ENCODE assay signal across 23 cellular contexts in genomic region chr5:166433679-166434078, GRCh38.
"Had no signal": no experiment of that assay in that cellular context is flagged by ENCODE, and none has a peak within 500 bp of the region (broad histone marks: within the 10 kb centered on the region; RNA-seq: fewer than 3 reads in every experiment).

No MANE protein-coding gene starts in this region.

- H3K36me3 Mint-ChIP-seq: stimulated activated naive B cell treated with anti-CD40 and anti-IgM and Interleukin-4, amounts not matched to agents 10 μg/mL and 1 μg/mL and 100 μg/mL, for 72 hours had no signal

- H3K4me1 Mint-ChIP-seq: activated CD4-positive, alpha-beta memory T cell treated with anti-CD3 and anti-CD28 coated beads, Interleukin-2, amount 10 ng/mL, durations not matched to agents 7 days and 5 days; activated CD4-positive, alpha-beta T cell treated with anti-CD3 and anti-CD28 coated beads, Interleukin-2, amount 10 ng/mL, durations not matched to agents 24 days and 14 days; activated naive CD8-positive, alpha-beta T cell treated with anti-CD3 and anti-CD28 coated beads, Interleukin-2, amount 50 U/mL, for 24 hours; stimulated activated naive B cell treated with anti-CD40 and anti-IgM and Interleukin-4, amounts not matched to agents 10 μg/mL and 1 μg/mL and 100 μg/mL, for 72 hours; T-helper 17 cell had no signal

- H3K4me3 Mint-ChIP-seq: activated CD4-positive, alpha-beta memory T cell treated with anti-CD3 and anti-CD28 coated beads, Interleukin-2, amount 10 ng/mL, durations not matched to agents 7 days and 5 days; activated CD4-positive, alpha-beta T cell treated with anti-CD3 and anti-CD28 coated beads, Interleukin-2, amount 10 ng/mL, durations not matched to agents 24 days and 14 days; activated naive CD8-positive, alpha-beta T cell treated with anti-CD3 and anti-CD28 coated beads, Interleukin-2, amount 50 U/mL, for 24 hours; activated T-cell treated with anti-CD3 and anti-CD28 coated beads, Interleukin-2, amount 50 U/mL, for 72 hours; natural killer cell treated with Interleukin-12 subunit alpha and Interleukin-12 subunit beta and Interleukin-15 and Interleukin-18, amount 100 ng/mL, for 72 hours; stimulated activated naive B cell treated with anti-CD40 and anti-IgM and Interleukin-4, amounts not matched to agents 10 μg/mL and 1 μg/mL and 100 μg/mL, for 72 hours; T-helper 17 cell had no signal

- H3K27ac Mint-ChIP-seq: activated CD4-positive, alpha-beta memory T cell treated with anti-CD3 and anti-CD28 coated beads, Interleukin-2, amount 10 ng/mL, durations not matched to agents 7 days and 5 days; activated CD4-positive, alpha-beta T cell treated with anti-CD3 and anti-CD28 coated beads, Interleukin-2, amount 10 ng/mL, durations not matched to agents 24 days and 14 days; activated naive CD8-positive, alpha-beta T cell treated with anti-CD3 and anti-CD28 coated beads, Interleukin-2, amount 50 U/mL, for 24 hours; activated T-cell treated with anti-CD3 and anti-CD28 coated beads, Interleukin-2, amount 50 U/mL, for 72 hours; natural killer cell treated with Interleukin-12 subunit alpha and Interleukin-12 subunit beta and Interleukin-15 and Interleukin-18, amount 100 ng/mL, for 72 hours; stimulated activated naive B cell treated with anti-CD40 and anti-IgM and Interleukin-4, amounts not matched to agents 10 μg/mL and 1 μg/mL and 100 μg/mL, for 72 hours; T-helper 17 cell had no signal

- ATAC-seq: activated CD4-positive, CD25-positive, alpha-beta regulatory T cell treated with anti-CD3 and anti-CD28 coated beads, Interleukin-2, amount 50 U/mL, for 24 hours; activated naive CD8-positive, alpha-beta T cell treated with anti-CD3 and anti-CD28 coated beads, Interleukin-2, amount 50 U/mL, for 24 hours; activated T-cell treated with anti-CD3 and anti-CD28 coated beads, Interleukin-2, amount 50 U/mL, for 72 hours; natural killer cell treated with Interleukin-12 subunit alpha and Interleukin-12 subunit beta and Interleukin-15 and Interleukin-18, amount 100 ng/mL, for 72 hours; stimulated activated naive B cell treated with anti-CD40 and anti-IgM and Interleukin-4, amounts not matched to agents 10 μg/mL and 1 μg/mL and 100 μg/mL, for 72 hours; T-helper 17 cell had no signal

- H3K27me3 Mint-ChIP-seq: activated CD4-positive, alpha-beta memory T cell treated with anti-CD3 and anti-CD28 coated beads, Interleukin-2, amount 10 ng/mL, durations not matched to agents 7 days and 5 days; activated CD4-positive, alpha-beta T cell treated with anti-CD3 and anti-CD28 coated beads, Interleukin-2, amount 10 ng/mL, durations not matched to agents 24 days and 14 days; activated naive CD8-positive, alpha-beta T cell treated with anti-CD3 and anti-CD28 coated beads, Interleukin-2, amount 50 U/mL, for 24 hours; natural killer cell treated with Interleukin-12 subunit alpha and Interleukin-12 subunit beta and Interleukin-15 and Interleukin-18, amount 100 ng/mL, for 72 hours; stimulated activated naive B cell treated with anti-CD40 and anti-IgM and Interleukin-4, amounts not matched to agents 10 μg/mL and 1 μg/mL and 100 μg/mL, for 72 hours; T-helper 17 cell had no signal

- DNase-seq: activated CD4-positive, alpha-beta memory T cell treated with anti-CD3 and anti-CD28 coated beads, Interleukin-2, amount 10 ng/mL, durations not matched to agents 7 days and 5 days; activated CD4-positive, alpha-beta T cell treated with anti-CD3 and anti-CD28 coated beads, Interleukin-2, amount 10 ng/mL, durations not matched to agents 24 days and 14 days; activated effector memory CD4-positive, alpha-beta T cell treated with anti-CD3 and anti-CD28 coated beads, Interleukin-2, amount 50 U/mL, for 16 hours; activated naive CD4-positive, alpha-beta T cell treated with anti-CD3 and anti-CD28 coated beads, Interleukin-2, amount 50 U/mL, for 16 hours; activated naive CD8-positive, alpha-beta T cell treated with anti-CD3 and anti-CD28 coated beads, Interleukin-2, amount 50 U/mL, for 24 hours; activated T-cell treated with anti-CD3 and anti-CD28 coated beads, Interleukin-2, amount 50 U/mL, for 72 hours; cortex of kidney; foreskin melanocyte; left ventricle myocardium inferior; midbrain; nucleus accumbens; posterior cingulate gyrus; stimulated activated CD4-positive, alpha-beta T cell treated with anti-CD3 and anti-CD28 coated beads, Interleukin-2, amount 100 ng/mL, for 48 hours; stimulated activated CD8-positive, alpha-beta memory T cell treated with anti-CD3 and anti-CD28 coated beads, Interleukin-4, amount 100 ng/mL, for 48 hours; stimulated activated naive B cell treated with anti-CD40 and anti-IgM and Interleukin-4, amounts not matched to agents 10 μg/mL and 1 μg/mL and 100 μg/mL, for 72 hours; SW 1271; T-helper 17 cell; testis; upper lobe of left lung had no signal

- H3K4me3 ChIP-seq: cardiac muscle cell, hepatocyte, left ventricle myocardium inferior, testis, upper lobe of left lung had no signal
